ENCODE assay signal across 21 cellular contexts in genomic region chr6:109925060-109925459, GRCh38. TPM values are rescaled to one million over a fixed set of nuclear protein-coding genes. Genes with fewer than 3 reads are reported as not detected.
DNase-seq lines count a peak whose midpoint lies in the region; ATAC-seq and TF ChIP-seq lines count a peak whose summit lies in the region.
"Had no signal": no experiment of that assay in that cellular context is flagged by ENCODE, and none has a peak within 500 bp of the region (broad histone marks: within the 10 kb centered on the region; RNA-seq: fewer than 3 reads in every experiment).

No MANE protein-coding gene starts in this region.

- peaks cover 6% of the 10 kb centered on the region for H3K4me1 Mint-ChIP-seq in MCF 10A (ENCODE audit: insufficient read depth, unreplicated experiment)
- H3K4me1 Mint-ChIP-seq: activated CD4-positive, alpha-beta memory T cell treated with anti-CD3 and anti-CD28 coated beads, Interleukin-2, amount 10 ng/mL, durations not matched to agents 7 days and 5 days had no signal

- no peak overlapping the region for H3K4me3 Mint-ChIP-seq in MCF 10A (ENCODE audit: unreplicated experiment)
- H3K4me3 Mint-ChIP-seq: activated CD4-positive, alpha-beta memory T cell treated with anti-CD3 and anti-CD28 coated beads, Interleukin-2, amount 10 ng/mL, durations not matched to agents 7 days and 5 days; stimulated activated naive CD8-positive, alpha-beta T cell treated with anti-CD3 and anti-CD28 coated beads, Interleukin-15, Interleukin-2, amounts not matched to agents 100 ng/mL and 50 ng/mL, for 24 hours; WTC11 had no signal

- DNase-seq in MCF 10A (ENCODE audit: unreplicated experiment) (peak; percentile 40), breast epithelium (ENCODE audit: low spot score in 2 of 2) (no peak), adipocyte (ENCODE audit: low read depth) (peak; percentile 2), iris pigment epithelial cell (ENCODE audit: low read depth) (peak; percentile 14), BE2C (no peak)
- DNase-seq: activated CD4-positive, alpha-beta memory T cell treated with anti-CD3 and anti-CD28 coated beads, Interleukin-2, amount 10 ng/mL, durations not matched to agents 7 days and 5 days; activated naive CD4-positive, alpha-beta T cell; caudate nucleus; kidney; NCI-H1436; NCI-H526; T1000; tibial artery had no signal

- no peaks in the 10 kb centered on the region for H3K36me3 ChIP-seq in breast epithelium
- H3K36me3 ChIP-seq in adipocyte (ENCODE audit: control insufficient read depth, insufficient read depth, low read length, severe bottlenecking) = no peaks in the 10 kb centered on the region
- no peaks in the 10 kb centered on the region for H3K36me3 ChIP-seq in BE2C
- H3K36me3 ChIP-seq: tibial artery had no signal

- H3K9me3 Mint-ChIP-seq in MCF 10A (ENCODE audit: unreplicated experiment) = no peaks in the 10 kb centered on the region
- H3K9me3 Mint-ChIP-seq: activated CD4-positive, alpha-beta memory T cell treated with anti-CD3 and anti-CD28 coated beads, Interleukin-2, amount 10 ng/mL, durations not matched to agents 7 days and 5 days; stimulated activated naive CD8-positive, alpha-beta T cell treated with anti-CD3 and anti-CD28 coated beads, Interleukin-15, Interleukin-2, amounts not matched to agents 100 ng/mL and 50 ng/mL, for 24 hours; WTC11 had no signal

- ATAC-seq in GM21737 (IDR thresholded peaks at IDR 0.05; ENCODE audit: unreplicated experiment) (no peak), HG03520 (IDR thresholded peaks at IDR 0.05; ENCODE audit: unreplicated experiment) (no peak), HG02852 (IDR thresholded peaks at IDR 0.05; ENCODE audit: unreplicated experiment) (no peak)
- ATAC-seq: WTC11 had no signal

- CTCF ChIA-PET in MCF 10A (lab: Yijun Ruan, JAX) = interaction anchor here (1.1 kb wide), 1 partner anchor 114 kb away, joined by 5 read pairs; no protein-coding TSS in a partner anchor

- H3K36me3 Mint-ChIP-seq in MCF 10A (ENCODE audit: insufficient read depth, unreplicated experiment) = no peaks in the 10 kb centered on the region
- H3K36me3 Mint-ChIP-seq: WTC11 had no signal

- no peak overlapping the region for H3K27ac ChIP-seq in breast epithelium
- H3K27ac ChIP-seq: tibial artery had no signal

- H3K27me3 Mint-ChIP-seq in MCF 10A (ENCODE audit: insufficient read depth, unreplicated experiment) = peaks cover 33% of the 10 kb centered on the region
- H3K27me3 Mint-ChIP-seq: activated CD4-positive, alpha-beta memory T cell treated with anti-CD3 and anti-CD28 coated beads, Interleukin-2, amount 10 ng/mL, durations not matched to agents 7 days and 5 days had no signal

- POLR2A ChIA-PET in MCF 10A (lab: Yijun Ruan, JAX) = no interaction called here

- intact Hi-C loops in MCF 10A (cut with micrococcal nuclease) = no loop called here
- intact Hi-C loops in breast epithelium (cut with DNase I; ENCODE audit: low total_unique reads) = no loop called here

- no peak for TF ChIP-seq POLR2A in breast epithelium (IDR thresholded peaks at IDR 0.05)

- H3K4me3 ChIP-seq in breast epithelium (no peak overlapping the region), adipocyte (ENCODE audit: low read length) (no peak overlapping the region), BE2C (ENCODE audit: low read depth, low read length) (no peak overlapping the region)
- H3K4me3 ChIP-seq: tibial artery had no signal

- no peak overlapping the region for H3K9ac ChIP-seq in adipocyte (ENCODE audit: low read length)

- TF ChIP-seq CTCF in MCF 10A (IDR thresholded peaks at IDR 0.05; ENCODE audit: unreplicated experiment) (no peak), breast epithelium (IDR thresholded peaks at IDR 0.05) (no peak), BE2C (IDR thresholded peaks at IDR 0.05; ENCODE audit: low read depth, low read length) (no peak)

- H3K27me3 ChIP-seq in breast epithelium = no peaks in the 10 kb centered on the region
- H3K27me3 ChIP-seq in adipocyte (replicated peaks; ENCODE audit: control insufficient read depth, insufficient read depth, low read length) = peaks cover 14% of the 10 kb centered on the region
- H3K27me3 ChIP-seq in BE2C = peaks cover 4% of the 10 kb centered on the region
- H3K27me3 ChIP-seq: tibial artery had no signal

- H3K27ac Mint-ChIP-seq in MCF 10A (ENCODE audit: low read depth, unreplicated experiment) = no peak overlapping the region
- H3K27ac Mint-ChIP-seq: activated CD4-positive, alpha-beta memory T cell treated with anti-CD3 and anti-CD28 coated beads, Interleukin-2, amount 10 ng/mL, durations not matched to agents 7 days and 5 days; stimulated activated naive CD8-positive, alpha-beta T cell treated with anti-CD3 and anti-CD28 coated beads, Interleukin-15, Interleukin-2, amounts not matched to agents 100 ng/mL and 50 ng/mL, for 24 hours; WTC11 had no signal

- H3K9me3 ChIP-seq in breast epithelium = no peaks in the 10 kb centered on the region
- H3K9me3 ChIP-seq in adipocyte (ENCODE audit: control insufficient read depth, low read length) = no peaks in the 10 kb centered on the region
- no peaks in the 10 kb centered on the region for H3K9me3 ChIP-seq in BE2C
- H3K9me3 ChIP-seq: tibial artery had no signal

- no TSS peak for BruUV-seq in MCF 10A (replicated peaks; lab: Mats Ljungman, UMichigan)

- H3K4me1 ChIP-seq in breast epithelium = no peaks in the 10 kb centered on the region
- H3K4me1 ChIP-seq in adipocyte (ENCODE audit: control insufficient read depth, insufficient read depth, low read length) = peaks cover 5% of the 10 kb centered on the region
- no peaks in the 10 kb centered on the region for H3K4me1 ChIP-seq in BE2C
- H3K4me1 ChIP-seq: tibial artery had no signal

RNA-seq across cellular contexts. Expression of gene GPR6, which starts 53.1 kb away (rescaled TPM):
- not detected in 2 replicates for total RNA-seq in MCF 10A (2022)
- under 1 TPM in 1 of 3 donors, not detected in 2; 0.15 TPM for total RNA-seq in breast epithelium
- polyA plus RNA-seq in BE2C (2012; ENCODE audit: insufficient read depth, insufficient read length, low read depth) = not detected
- total RNA-seq: activated CD4-positive, alpha-beta memory T cell treated with anti-CD3 and anti-CD28 coated beads, Interleukin-2, amount 10 ng/mL, durations not matched to agents 7 days and 5 days; Daoy; glomerular endothelial cell; kidney; lung microvascular endothelial cell had no signal

Comparison
In these comparisons a context has a peak if more than half of its experiments do, and no peak if none do; other contexts are left out.
1. DNase-seq: peak in MCF 10A (single experiment), adipocyte (single experiment) and iris pigment epithelial cell (single experiment); none in breast epithelium (0 of 2) and BE2C (single experiment).